ENCODE assay signal across 1 cellular context in the genomic region with DNA sequence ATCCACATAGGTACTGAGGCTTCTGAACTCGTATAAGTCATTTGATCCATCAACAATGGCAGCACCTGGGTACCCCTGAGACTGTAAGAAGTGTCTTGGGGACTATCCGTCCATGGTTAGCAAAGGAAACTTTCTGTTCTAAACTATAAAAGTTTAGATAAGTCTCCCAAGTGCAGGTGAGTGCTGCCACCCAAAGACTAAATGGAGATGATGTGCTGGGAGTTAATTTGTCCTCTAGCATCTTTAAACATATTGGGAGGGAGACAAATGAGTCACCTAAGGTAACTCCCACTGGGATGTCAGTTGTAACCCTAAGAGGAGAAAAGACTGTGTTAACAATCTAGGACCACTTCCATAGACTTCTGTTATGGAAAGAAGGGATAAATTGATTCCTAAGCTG.
TF ChIP-seq lines count a peak whose summit lies in the region.

No MANE protein-coding gene starts in this region.

TF ChIP-seq in IMR-90, 13 proteins besides CTCF, POLR2A, EP300 and RAD21:
- TF ChIP-seq RFX5 (IDR thresholded peaks at IDR 0.05; ENCODE audit: low read depth, low read length) (no peak), RCOR1 (IDR thresholded peaks at IDR 0.05; ENCODE audit: insufficient replicate concordance, low read length) (no peak)
